In genomic region chr7:17432793-17433192, GRCh38 we compare ENCODE assay signal across 19 cellular contexts.
"Had no signal": no experiment of that assay in that cellular context is flagged by ENCODE, and none has a peak within 500 bp of the region (broad histone marks: within the 10 kb centered on the region; RNA-seq: fewer than 3 reads in every experiment).

No MANE protein-coding gene starts in this region.

- H3K4me3 ChIP-seq: MG63, SJCRH30 had no signal

- ATAC-seq: Panc1, Right ventricle myocardium inferior, SK-N-SH treated with all-trans-retinoic acid at 6 μM for 48 hours had no signal

- H3K9me3 ChIP-seq: SJCRH30 had no signal

- H3K4me1 ChIP-seq: SJCRH30 had no signal

- DNase-seq: KBM-7, MG63, NCI-H1092, NCI-H1105 treated with DMSO at 0.1 percent for 48 hours, NCI-H1417 treated with DMSO at 0.1 percent for 48 hours, NCI-H1694 treated with DMSO at 0.1 percent for 48 hours, NCI-H1930, NCI-H2081, NCI-H2107, NCI-H2227 treated with DMSO at 0.1 percent for 48 hours, NCI-H524, NCI-H69, NCI-H774, SHP77 treated with DMSO at 0.1 percent for 48 hours, SJCRH30 had no signal

- H3K27ac ChIP-seq: HL-60, SJCRH30 had no signal

- H3K27me3 ChIP-seq: MG63, SJCRH30 had no signal

- H3K36me3 ChIP-seq: MG63, SJCRH30 had no signal
